ENCODE assay signal across 1 cellular context in genomic region chr1:101261629-101262028, GRCh38.
TF ChIP-seq lines count a peak whose summit lies in the region.

No MANE protein-coding gene starts in this region.

TF ChIP-seq in SK-N-SH treated with all-trans-retinoic acid at 6 μM for 48 hours, 23 proteins besides CTCF, POLR2A, EP300 and RAD21:
- TF ChIP-seq ESRRG (CRISPR knock-in tag; IDR thresholded peaks at IDR 0.05) (no peak), ZNF565 (CRISPR knock-in tag; conservative IDR thresholded peaks at IDR 0.05; ENCODE audit: low read depth) (no peak), ZFP30 (CRISPR knock-in tag; IDR thresholded peaks at IDR 0.05) (no peak), ZC3H10 (CRISPR knock-in tag; IDR thresholded peaks at IDR 0.05) (no peak), RARB (CRISPR knock-in tag; IDR thresholded peaks at IDR 0.05) (no peak), ZNF8 (CRISPR knock-in tag; IDR thresholded peaks at IDR 0.05) (no peak), TOX (CRISPR knock-in tag; IDR thresholded peaks at IDR 0.05; ENCODE audit: borderline replicate concordance) (no peak), PPARA (CRISPR knock-in tag; IDR thresholded peaks at IDR 0.05; ENCODE audit: borderline replicate concordance) (no peak), GLIS3 (CRISPR knock-in tag; IDR thresholded peaks at IDR 0.05) (no peak), ZFP3 (CRISPR knock-in tag; IDR thresholded peaks at IDR 0.05) (no peak), TCF4 (CRISPR knock-in tag; IDR thresholded peaks at IDR 0.05; ENCODE audit: borderline replicate concordance) (no peak), TSHZ2 (CRISPR knock-in tag; IDR thresholded peaks at IDR 0.05) (no peak), BACH2 (CRISPR knock-in tag; IDR thresholded peaks at IDR 0.05; ENCODE audit: borderline replicate concordance) (no peak), OSR1 (CRISPR knock-in tag; IDR thresholded peaks at IDR 0.05) (no peak), CSDC2 (CRISPR knock-in tag; IDR thresholded peaks at IDR 0.05) (no peak), PATZ1 (CRISPR knock-in tag; IDR thresholded peaks at IDR 0.05; ENCODE audit: borderline replicate concordance) (no peak), ARNTL (CRISPR knock-in tag; IDR thresholded peaks at IDR 0.05; ENCODE audit: borderline replicate concordance, low read depth) (no peak), ISL1 (CRISPR knock-in tag; IDR thresholded peaks at IDR 0.05) (no peak), CSRNP3 (CRISPR knock-in tag; IDR thresholded peaks at IDR 0.05) (no peak)
